1 cellular context compared by ENCODE assay signal in genomic region chr10:3476640-3477448, GRCh38.
TF ChIP-seq lines count a peak whose summit lies in the region.

No MANE protein-coding gene starts in this region.

TF ChIP-seq in GM12878, 131 proteins besides CTCF, POLR2A, EP300 and RAD21 (continued from another document):
- TF ChIP-seq SKIL (IDR thresholded peaks at IDR 0.05; ENCODE audit: low read depth, poor library complexity, severe bottlenecking) = no peak
- TF ChIP-seq ZNF384 (IDR thresholded peaks at IDR 0.05; ENCODE audit: borderline replicate concordance, low read depth, low read length) = no peak
- no peak for TF ChIP-seq HDAC2 (IDR thresholded peaks at IDR 0.05)
- no peak for TF ChIP-seq KLF5 (IDR thresholded peaks at IDR 0.05; ENCODE audit: partially characterized antibody)
- no peak for TF ChIP-seq ZBTB11 (CRISPR knock-in tag; IDR thresholded peaks at IDR 0.05)
- no peak for TF ChIP-seq CBX3 (IDR thresholded peaks at IDR 0.05; ENCODE audit: borderline replicate concordance, low read depth)
